8 cellular contexts compared by ENCODE assay signal in the genomic region with DNA sequence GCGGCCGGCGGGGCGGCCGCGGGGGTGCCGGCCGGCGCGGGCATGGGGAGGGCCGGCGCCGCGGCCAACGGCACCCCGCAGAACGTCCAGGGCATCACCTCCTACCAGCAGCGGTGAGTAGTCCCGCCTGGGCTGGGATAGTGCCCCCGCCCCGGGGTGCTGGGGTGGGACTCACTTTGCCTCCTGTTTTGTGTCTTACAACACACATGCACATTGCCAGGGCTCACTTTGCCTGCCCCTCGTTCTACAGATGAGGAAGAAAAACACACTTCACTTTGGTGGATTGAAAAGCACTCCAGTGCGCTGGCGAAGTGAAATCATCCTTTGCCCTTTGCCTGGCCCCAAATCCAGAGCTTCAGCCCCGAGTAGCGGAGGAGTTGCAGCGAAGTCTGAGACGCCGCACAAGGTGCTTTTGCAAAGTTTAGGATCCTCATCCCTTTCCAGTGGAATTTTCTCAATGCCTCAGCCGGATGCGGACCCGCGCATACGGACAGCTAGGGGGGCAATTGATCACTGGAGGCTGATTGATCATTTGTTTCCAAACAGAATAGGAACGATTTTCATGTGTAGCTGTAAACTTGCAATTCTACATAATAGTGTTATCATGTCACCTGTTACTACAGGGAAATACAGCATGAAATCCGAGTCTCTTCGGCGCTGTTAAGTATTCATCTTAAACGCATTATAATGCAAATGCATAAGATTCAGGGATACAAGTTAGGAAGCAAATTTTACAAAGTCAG. TPM values are rescaled to one million over a fixed set of nuclear protein-coding genes. Genes with fewer than 3 reads are reported as not detected.
DNase-seq lines count a peak whose midpoint lies in the region; ATAC-seq and TF ChIP-seq lines count a peak whose summit lies in the region.

No MANE protein-coding gene starts in this region.

- H3K27ac ChIP-seq in fibroblast of lung (ENCODE audit: insufficient read depth, low read length) (no peak overlapping the region), prostate gland (no peak overlapping the region), RWPE1 (no peak overlapping the region)

- TF ChIP-seq POLR2A in prostate gland (IDR thresholded peaks at IDR 0.05): no peak

- H3K9me3 Mint-ChIP-seq in Caco-2 (ENCODE audit: unreplicated experiment): no peaks in the 10 kb centered on the region

- WGBS in prostate gland: 6% methylated on average over 36 of the region's 39 CpGs

- intact Hi-C loops in Caco-2 (cut with micrococcal nuclease; ENCODE audit: unreplicated experiment) (loop anchor here (10.0 kb wide), 1 partner anchor 220 kb away; no protein-coding TSS in a partner anchor), prostate gland (cut with DNase I) (loop anchor here (5.0 to 10.0 kb wide), 2 partner anchors 220 to 1007 kb away; no protein-coding TSS in a partner anchor)

- no peak overlapping the region for H3K27ac Mint-ChIP-seq in Caco-2 (ENCODE audit: unreplicated experiment)

- no peak for DNase-seq in Caco-2
- peak; percentile 90 for DNase-seq in NCI-H2029 treated with DMSO at 0.1 percent for 48 hours (lab: John Stamatoyannopoulos, UW)
- DNase-seq in fibroblast of lung (ENCODE audit: low read depth in 2 of 2): peak in 1 of 2 donors; percentile 23
- no peak for DNase-seq in prostate gland (ENCODE audit: low spot score)
- DNase-seq in RWPE1 (ENCODE audit: low spot score): no peak
- DNase-seq in activated CD4-positive, alpha-beta T cell treated with anti-CD3 and anti-CD28 coated beads, Interleukin-2, amount 50 U/mL, for 1 hour: no peak

- H3K27me3 ChIP-seq in Caco-2 (replicated peaks; ENCODE audit: control insufficient read depth, insufficient read depth, low read length) (peaks cover 9% of the 10 kb centered on the region), fibroblast of lung (ENCODE audit: control insufficient read depth, insufficient read depth, low read length) (peaks cover 57% of the 10 kb centered on the region), prostate gland (replicated peaks; ENCODE audit: insufficient read depth) (peaks cover 9% of the 10 kb centered on the region)

- H3K4me3 ChIP-seq in Caco-2 (ENCODE audit: low read depth, low read length) (no peak overlapping the region), fibroblast of lung (replicated peaks in 1 of 4; ENCODE audit: control extremely low read depth in 1 of 4, insufficient read depth in 1 of 4, low read depth in 3 of 4, low read length in 4 of 4) (peak overlapping the region in 2 of 4 experiments; percentile 22 to 31), prostate gland (peak overlapping the region; percentile 29 to 30)

- no peak overlapping the region for H3K9ac ChIP-seq in fibroblast of lung (ENCODE audit: insufficient read depth, low read length)

- no peaks in the 10 kb centered on the region for H3K36me3 ChIP-seq in Caco-2 (ENCODE audit: control insufficient read depth, insufficient read depth, low read length)
- H3K36me3 ChIP-seq in fibroblast of lung (ENCODE audit: control insufficient read depth, insufficient read depth, low read length): no peaks in the 10 kb centered on the region
- no peaks in the 10 kb centered on the region for H3K36me3 ChIP-seq in prostate gland

- H4K20me1 ChIP-seq in fibroblast of lung (ENCODE audit: control insufficient read depth, extremely low read depth, insufficient read depth, low read length): no peaks in the 10 kb centered on the region

- H3K4me1 ChIP-seq in Caco-2: no peaks in the 10 kb centered on the region
- no peaks in the 10 kb centered on the region for H3K4me1 ChIP-seq in fibroblast of lung (ENCODE audit: control insufficient read depth, extremely low read depth, insufficient read depth, low read length)
- H3K4me1 ChIP-seq in prostate gland (replicated peaks): peaks cover 6% of the 10 kb centered on the region

- H2AFZ ChIP-seq in fibroblast of lung (ENCODE audit: low read length): no peak overlapping the region

- CTCF ChIA-PET in Caco-2 (lab: Charles Lee) (no interaction called here), RWPE1 (lab: Yijun Ruan, JAX) (interaction anchor here (0.6 to 0.7 kb wide), 2 partner anchors 77 to 867 kb away, joined by 3 read pairs; no protein-coding TSS in a partner anchor)

- H3K9me3 ChIP-seq in Caco-2 (no peaks in the 10 kb centered on the region), fibroblast of lung (ENCODE audit: control insufficient read depth, insufficient read depth, low read depth, low read length) (no peaks in the 10 kb centered on the region), prostate gland (no peaks in the 10 kb centered on the region)

- H3K27me3 Mint-ChIP-seq in Caco-2 (ENCODE audit: insufficient read depth, unreplicated experiment): peaks cover 41% of the 10 kb centered on the region

- BruUV-seq in Caco-2 (replicated peaks; lab: Mats Ljungman, UMichigan): no TSS peak

- TF ChIP-seq CTCF in Caco-2 (IDR thresholded peaks at IDR 0.05; ENCODE audit: insufficient read depth in 1 of 2, low read depth in 1 of 2, low read length in 1 of 2, severe bottlenecking in 1 of 2, unreplicated experiment in 1 of 2) (no peak), fibroblast of lung (conservative IDR thresholded peaks at IDR 0.05 in 1 of 2, IDR thresholded peaks at IDR 0.05 in 1 of 2; ENCODE audit: low read depth in 1 of 2, low read length in 2 of 2) (no peak), prostate gland (IDR thresholded peaks at IDR 0.05) (no peak), RWPE1 (conservative IDR thresholded peaks at IDR 0.05; ENCODE audit: low read depth) (no peak)

- H3K4me2 ChIP-seq in fibroblast of lung (ENCODE audit: extremely low read depth, insufficient read depth, low read length): peak overlapping the region; percentile 73

- POLR2A ChIA-PET in Caco-2 (lab: Charles Lee): no interaction called here
- POLR2A ChIA-PET in RWPE1 (lab: Yijun Ruan, JAX; ENCODE audit: low non-redundant PET): no interaction called here

- no peak for ATAC-seq in GM19452 (IDR thresholded peaks at IDR 0.05; ENCODE audit: unreplicated experiment)
- ATAC-seq in HG03196 (IDR thresholded peaks at IDR 0.05; ENCODE audit: unreplicated experiment): no peak

- H3K79me2 ChIP-seq in fibroblast of lung (ENCODE audit: control insufficient read depth, insufficient read depth, low read length): no peaks in the 10 kb centered on the region

- peaks cover 16% of the 10 kb centered on the region for H3K4me1 Mint-ChIP-seq in Caco-2 (ENCODE audit: low read depth, unreplicated experiment)

- H3K4me3 Mint-ChIP-seq in Caco-2 (ENCODE audit: unreplicated experiment): peak overlapping the region; percentile 31

- H3K36me3 Mint-ChIP-seq in Caco-2 (ENCODE audit: insufficient read depth, unreplicated experiment): no peaks in the 10 kb centered on the region

RNA-seq across cellular contexts. Expression of gene NPAS3, which starts 3.6 kb away (rescaled TPM):
- total RNA-seq in Caco-2 (2022) (not detected in 2 replicates), fibroblast of lung (0.26 and 0.50 TPM in 2 replicates), prostate gland (1 to 10 TPM; 1.1 to 1.8 TPM)
- polyA plus RNA-seq in fibroblast of lung: 0.08 and 0.10 TPM in 2 replicates
- polyA plus RNA-seq in fibroblast of lung (2012): 0.05 and 0.09 TPM in 2 replicates
- not detected in 2 replicates for polyA minus RNA-seq in fibroblast of lung (ENCODE audit: low replicate concordance)
